ENCODE assay signal across 14 cellular contexts in genomic region chr1:167616521-167616920, GRCh38. TPM values are rescaled to one million over a fixed set of nuclear protein-coding genes. Genes with fewer than 3 reads are reported as not detected.
DNase-seq lines count a peak whose midpoint lies in the region; TF ChIP-seq lines count a peak whose summit lies in the region.
"Had no signal": no experiment of that assay in that cellular context is flagged by ENCODE, and none has a peak within 500 bp of the region (broad histone marks: within the 10 kb centered on the region; RNA-seq: fewer than 3 reads in every experiment).

No MANE protein-coding gene starts in this region.

- TF ChIP-seq CTCF in GM20000 (IDR thresholded peaks at IDR 0.05; ENCODE audit: extremely low read depth, missing control alignments): no peak

- peaks cover 19% of the 10 kb centered on the region for H3K36me3 Mint-ChIP-seq in T-helper 2 cell treated with Interferon-gamma antibody and Interleukin-4, amounts not matched to agents 5 μg/mL and 100 μg/mL, for 36 hours (ENCODE audit: low read depth)

- no peaks in the 10 kb centered on the region for H3K9me3 ChIP-seq in effector memory CD4-positive, alpha-beta T cell (ENCODE audit: control insufficient read depth, low read length)
- H3K9me3 ChIP-seq in skeletal muscle tissue (ENCODE audit: control insufficient read depth in 3 of 3, low read length in 3 of 3): no peaks in the 10 kb centered on the region
- H3K9me3 ChIP-seq: SJCRH30 had no signal

- no peak for DNase-seq in T-helper 2 cell treated with Interferon-gamma antibody and Interleukin-4, amounts not matched to agents 5 μg/mL and 100 μg/mL, for 36 hours (ENCODE audit: low spot score)
- DNase-seq in T-helper 2 cell: no peak
- peak; percentile 64 for DNase-seq in NAMALWA (ENCODE audit: low spot score)
- DNase-seq in effector memory CD4-positive, alpha-beta T cell: no peak
- no peak for DNase-seq in GM20000 (ENCODE audit: low spot score)
- DNase-seq in COLO668 (lab: John Stamatoyannopoulos, UW; ENCODE audit: unreplicated experiment): no peak
- no peak for DNase-seq in kidney glomerular epithelial cell (lab: John Stamatoyannopoulos, UW)
- DNase-seq: 8988T; foreskin fibroblast; NCI-H446; SJCRH30; stimulated activated naive CD4-positive, alpha-beta T cell had no signal

- H3K27me3 ChIP-seq in effector memory CD4-positive, alpha-beta T cell (replicated peaks; ENCODE audit: control insufficient read depth, insufficient read depth, low read length, poor library complexity, severe bottlenecking): no peaks in the 10 kb centered on the region
- H3K27me3 ChIP-seq in skeletal muscle tissue (ENCODE audit: control insufficient read depth in 3 of 3, insufficient read depth in 3 of 3, low read length in 3 of 3): no peaks in the 10 kb centered on the region
- H3K27me3 ChIP-seq: cardiac muscle cell, SJCRH30 had no signal

- no peaks in the 10 kb centered on the region for H3K27me3 Mint-ChIP-seq in T-helper 2 cell treated with Interferon-gamma antibody and Interleukin-4, amounts not matched to agents 5 μg/mL and 100 μg/mL, for 36 hours (ENCODE audit: low read depth)

- peaks cover 54% of the 10 kb centered on the region for H3K4me1 Mint-ChIP-seq in T-helper 2 cell treated with Interferon-gamma antibody and Interleukin-4, amounts not matched to agents 5 μg/mL and 100 μg/mL, for 36 hours (ENCODE audit: low read depth)

- H3K4me1 ChIP-seq in effector memory CD4-positive, alpha-beta T cell (ENCODE audit: control insufficient read depth, insufficient read depth, low read length, poor library complexity, severe bottlenecking): peaks cover 23% of the 10 kb centered on the region
- H3K4me1 ChIP-seq in skeletal muscle tissue (ENCODE audit: control insufficient read depth in 3 of 3, insufficient read depth in 3 of 3, low read length in 3 of 3): peaks cover 6 to 12% (median 6%) of the 10 kb centered on the region in 3 donors

- no peak overlapping the region for H3K27ac ChIP-seq in effector memory CD4-positive, alpha-beta T cell (ENCODE audit: insufficient read depth, low read length, poor library complexity, severe bottlenecking)
- H3K27ac ChIP-seq in skeletal muscle tissue (ENCODE audit: low read depth, low read length): peak overlapping the region; percentile 37
- H3K27ac ChIP-seq: cardiac muscle cell, SJCRH30 had no signal

- H3K4me3 Mint-ChIP-seq in T-helper 2 cell treated with Interferon-gamma antibody and Interleukin-4, amounts not matched to agents 5 μg/mL and 100 μg/mL, for 36 hours: peak overlapping the region; percentile 87

- H3K9me3 Mint-ChIP-seq in T-helper 2 cell treated with Interferon-gamma antibody and Interleukin-4, amounts not matched to agents 5 μg/mL and 100 μg/mL, for 36 hours: peaks cover 19% of the 10 kb centered on the region

- peak overlapping the region; percentile 26 for H3K4me3 ChIP-seq in effector memory CD4-positive, alpha-beta T cell (ENCODE audit: insufficient read depth, low read depth, low read length, poor library complexity, severe bottlenecking)
- H3K4me3 ChIP-seq in skeletal muscle tissue (ENCODE audit: low read length in 3 of 3): no peak overlapping the region
- H3K4me3 ChIP-seq: cardiac muscle cell, SJCRH30 had no signal

- H3K9ac ChIP-seq in skeletal muscle tissue (ENCODE audit: low read depth in 1 of 3, low read length in 3 of 3): no peak overlapping the region

- H3K27ac Mint-ChIP-seq in T-helper 2 cell treated with Interferon-gamma antibody and Interleukin-4, amounts not matched to agents 5 μg/mL and 100 μg/mL, for 36 hours: peak overlapping the region; percentile 90

- no peaks in the 10 kb centered on the region for H3K36me3 ChIP-seq in effector memory CD4-positive, alpha-beta T cell (ENCODE audit: control insufficient read depth, insufficient read depth, low read length)
- no peaks in the 10 kb centered on the region for H3K36me3 ChIP-seq in skeletal muscle tissue (ENCODE audit: control insufficient read depth in 3 of 3, insufficient read depth in 3 of 3, low read length in 3 of 3)
- H3K36me3 ChIP-seq: cardiac muscle cell, SJCRH30 had no signal

RNA-seq across cellular contexts. Expression of gene RCSD1, which starts 13.5 kb away (rescaled TPM):
- 45.9 TPM for total RNA-seq in skeletal muscle tissue
